In the genomic region with DNA sequence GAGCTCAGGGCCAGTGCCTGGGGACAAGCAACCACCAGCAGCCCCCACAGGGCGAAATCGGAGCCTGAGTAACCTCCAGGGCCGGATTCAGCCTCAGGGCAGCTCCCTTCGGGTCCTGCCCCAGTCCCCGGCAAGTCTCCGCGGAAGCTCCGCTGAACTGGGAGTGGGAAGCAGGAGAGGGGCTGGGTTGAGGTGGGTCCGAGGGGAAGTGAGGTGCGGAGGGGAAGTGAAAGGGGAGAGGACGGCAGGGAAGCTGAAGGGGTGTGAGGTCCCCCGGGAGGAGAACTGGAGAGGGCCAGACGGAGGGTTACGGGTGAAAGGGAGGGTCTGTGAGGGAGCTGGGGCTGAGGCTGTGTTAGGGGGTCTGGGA, we compare ENCODE assay signal across 10 cellular contexts. TPM values are rescaled to one million over a fixed set of nuclear protein-coding genes. Genes with fewer than 3 reads are reported as not detected.
A peak's percentile ranks its signal among the peaks of the same experiment; 100 is the strongest.
DNase-seq lines count a peak whose midpoint lies in the region; ATAC-seq, FAIRE-seq and TF ChIP-seq lines count a peak whose summit lies in the region.
"Had no signal": no experiment of that assay in that cellular context is flagged by ENCODE, and none has a peak within 500 bp of the region (broad histone marks: within the 10 kb centered on the region; RNA-seq: fewer than 3 reads in every experiment).

No MANE protein-coding gene starts in this region.

- no peak for TF ChIP-seq EP300 in K562 (IDR thresholded peaks at IDR 0.05; ENCODE audit: low read length)

- in situ Hi-C loops in K562 (cut with MboI), result no loop called here

- 5 to 11% (median 6%) methylated on average over 14 of the region's 14 CpGs for WGBS in heart left ventricle, 4 donors
- WGBS in right cardiac atrium, result 12% methylated on average over 14 of the region's 14 CpGs
- 13% methylated on average over 13 of the region's 14 CpGs for WGBS in K562 (ENCODE audit: insufficient coverage, low coverage, missing lambda C conversion rate)
- 45 to 63% methylated on average over 13 to 14 of the region's 14 CpGs for WGBS in body of pancreas, 2 donors

- H3K9ac ChIP-seq in K562 (ENCODE audit: insufficient read depth in 1 of 2, low read depth in 2 of 2, low read length in 2 of 2), result no peak overlapping the region

- intact Hi-C loops in heart left ventricle (cut with DNase I), result no loop called here
- intact Hi-C loops in right cardiac atrium (cut with DNase I), result no loop called here
- intact Hi-C loops in K562 (cut with micrococcal nuclease), result no loop called here
- intact Hi-C loops in mucosa of descending colon (cut with DNase I, micrococcal nuclease), result no loop called here
- intact Hi-C loops in vagina (cut with DNase I), result no loop called here
- intact Hi-C loops in body of pancreas (cut with DNase I), result loop anchor here (10.0 kb wide), 1 partner anchor 54 kb away; no protein-coding TSS in a partner anchor

- TF ChIP-seq POLR2A in heart left ventricle (IDR thresholded peaks at IDR 0.05), result no peak
- no peak for TF ChIP-seq POLR2A in K562 (conservative IDR thresholded peaks at IDR 0.05)
- TF ChIP-seq POLR2A in vagina (IDR thresholded peaks at IDR 0.05), result no peak
- TF ChIP-seq POLR2A in body of pancreas (IDR thresholded peaks at IDR 0.05), result no peak

- H3K4me3 ChIP-seq in heart left ventricle (peak overlapping the region in 8 of 12 donors; percentile 27 to 54 (median 46)), right cardiac atrium (ENCODE audit: low read length) (no peak overlapping the region), K562 (no peak overlapping the region), mucosa of descending colon (peak overlapping the region; percentile 46), vagina (peak overlapping the region; percentile 28 to 35), body of pancreas (no peak overlapping the region)

- TF ChIP-seq RAD21 in K562 (CRISPR knock-in tag; conservative IDR thresholded peaks at IDR 0.05 in 1 of 2, IDR thresholded peaks at IDR 0.05 in 1 of 2), result no peak

- DNase-seq in heart left ventricle (no peak), right cardiac atrium (no peak), K562 (ENCODE audit: extremely low read depth in 1 of 4, low spot score in 3 of 4) (no peak), mucosa of descending colon (peak in 2 of 3 donors; percentile 52 to 53), vagina (ENCODE audit: extremely low spot score in 2 of 2) (no peak), body of pancreas (no peak), cortex of kidney (lab: John Stamatoyannopoulos, UW) (no peak)
- no peak for DNase-seq in NK-92 treated with Interleukin-12 subunit alpha and Interleukin-12 subunit beta, amount 100 ng/mL, for 24 hours (lab: John Stamatoyannopoulos, UW)
- DNase-seq: SHP77 treated with DMSO at 0.1 percent for 48 hours had no signal

- no peaks in the 10 kb centered on the region for H3K9me1 ChIP-seq in K562 (ENCODE audit: control insufficient read depth, insufficient read depth, low read length)

- no peak for TF ChIP-seq CTCF in heart left ventricle (IDR thresholded peaks at IDR 0.05)
- no peak for TF ChIP-seq CTCF in K562 (IDR thresholded peaks at IDR 0.05 in 2 of 3, conservative IDR thresholded peaks at IDR 0.05 in 1 of 3; ENCODE audit: insufficient read depth in 2 of 3, low read depth in 1 of 3, low read length in 3 of 3)
- no peak for TF ChIP-seq CTCF in mucosa of descending colon (IDR thresholded peaks at IDR 0.05)
- no peak for TF ChIP-seq CTCF in vagina (IDR thresholded peaks at IDR 0.05)
- TF ChIP-seq CTCF in body of pancreas (IDR thresholded peaks at IDR 0.05), result no peak

- ATAC-seq in heart left ventricle, result no peak
- ATAC-seq in right cardiac atrium, result no peak
- ATAC-seq in K562, result no peak
- ATAC-seq in mucosa of descending colon, result peak; percentile 6
- ATAC-seq in body of pancreas, result no peak

- peaks cover 0 to 31% (median 10%) of the 10 kb centered on the region in 12 donors for H3K4me1 ChIP-seq in heart left ventricle
- H3K4me1 ChIP-seq in right cardiac atrium (ENCODE audit: control insufficient read depth, insufficient read depth, low read length), result no peaks in the 10 kb centered on the region
- H3K4me1 ChIP-seq in K562 (replicated peaks in 1 of 2; ENCODE audit: control insufficient read depth in 2 of 2, insufficient read depth in 2 of 2, low read length in 2 of 2), result peaks cover 4 to 16% of the 10 kb centered on the region in 2 experiments; a peak in 2 of 5 replicates
- H3K4me1 ChIP-seq in mucosa of descending colon (ENCODE audit: low read depth), result peaks cover 52% of the 10 kb centered on the region
- peaks cover 17% of the 10 kb centered on the region for H3K4me1 ChIP-seq in vagina
- H3K4me1 ChIP-seq in body of pancreas, result peaks cover 29% of the 10 kb centered on the region

- no peaks in the 10 kb centered on the region for H3K79me2 ChIP-seq in K562 (ENCODE audit: control insufficient read depth, insufficient read depth, low read length)

- POLR2A ChIA-PET in K562 (lab: Yijun Ruan, JAX), result interaction anchor here (0.7 to 1.0 kb wide), 5 partner anchors 11 to 901 kb away, joined by 3 to 5 read pairs (median 3); no protein-coding TSS in a partner anchor

- CTCF ChIA-PET in K562 (lab: Yijun Ruan, JAX; ENCODE audit: low intra/inter-chr PET ratio), result no interaction called here

- H3K27me3 ChIP-seq in heart left ventricle, result peaks cover 3 to 50% (median 39%) of the 10 kb centered on the region in 9 donors
- H3K27me3 ChIP-seq in right cardiac atrium (ENCODE audit: control insufficient read depth, insufficient read depth), result no peaks in the 10 kb centered on the region
- peaks cover 35 to 67% of the 10 kb centered on the region in 2 experiments for H3K27me3 ChIP-seq in K562 (ENCODE audit: control insufficient read depth in 2 of 2, insufficient read depth in 2 of 2, low read length in 2 of 2)
- no peaks in the 10 kb centered on the region for H3K27me3 ChIP-seq in vagina
- H3K27me3 ChIP-seq in body of pancreas, result no peaks in the 10 kb centered on the region

- peaks cover 26% of the 10 kb centered on the region for H4K20me1 ChIP-seq in K562 (replicated peaks; ENCODE audit: control insufficient read depth, insufficient read depth, low read length)

- FAIRE-seq in K562 (lab: Jason Lieb, UNC), result no peak
- FAIRE-seq: D721Med had no signal

- no peak overlapping the region for H2AFZ ChIP-seq in K562 (ENCODE audit: low read depth, low read length)

- H3K36me3 ChIP-seq in heart left ventricle, result no peaks in the 10 kb centered on the region
- no peaks in the 10 kb centered on the region for H3K36me3 ChIP-seq in K562 (ENCODE audit: control insufficient read depth, insufficient read depth, low read length)
- H3K36me3 ChIP-seq in mucosa of descending colon (ENCODE audit: low read depth), result no peaks in the 10 kb centered on the region
- H3K36me3 ChIP-seq in vagina, result no peaks in the 10 kb centered on the region
- no peaks in the 10 kb centered on the region for H3K36me3 ChIP-seq in body of pancreas (replicated peaks in 1 of 2; ENCODE audit: insufficient read depth in 1 of 2, low read depth in 2 of 2)

- no peak overlapping the region for H3K4me2 ChIP-seq in K562 (ENCODE audit: insufficient read depth, low read length)

- H3K27ac ChIP-seq in heart left ventricle (no peak overlapping the region), right cardiac atrium (ENCODE audit: low read length) (no peak overlapping the region), K562 (ENCODE audit: extremely low read depth, low read depth, low read length) (no peak overlapping the region), vagina (no peak overlapping the region), body of pancreas (no peak overlapping the region)

- BruUV-seq in K562 (replicated peaks; lab: Mats Ljungman, UMichigan), result no TSS peak

- H3K9me3 ChIP-seq in heart left ventricle, result no peaks in the 10 kb centered on the region
- H3K9me3 ChIP-seq in right cardiac atrium (ENCODE audit: control insufficient read depth, low read length), result no peaks in the 10 kb centered on the region
- no peaks in the 10 kb centered on the region for H3K9me3 ChIP-seq in K562 (replicated peaks; ENCODE audit: control insufficient read depth, insufficient read depth, low read depth, low read length)
- no peaks in the 10 kb centered on the region for H3K9me3 ChIP-seq in mucosa of descending colon
- no peaks in the 10 kb centered on the region for H3K9me3 ChIP-seq in vagina
- no peaks in the 10 kb centered on the region for H3K9me3 ChIP-seq in body of pancreas

TF ChIP-seq in K562, 482 proteins besides CTCF, POLR2A, EP300 and RAD21:
- TF ChIP-seq CXXC5 (CRISPR knock-in tag; IDR thresholded peaks at IDR 0.05) (no peak), THRB (CRISPR knock-in tag; conservative IDR thresholded peaks at IDR 0.05) (peak; percentile 26; the same call in 1 of the 2 replicates)

RNA-seq across cellular contexts. Expression of gene PADI2, which starts 0.6 kb away (rescaled TPM):
- total RNA-seq in heart left ventricle, result 1 to 10 TPM in 1 of 9 donors, under 1 TPM in 8; 0.12 to 2.0 (median 0.69) TPM
- polyA plus RNA-seq in heart left ventricle, result under 1 TPM; 0.08 to 0.10 TPM
- total RNA-seq in right cardiac atrium, result under 1 TPM; 0.17 to 0.68 (median 0.31) TPM
- polyA plus RNA-seq in right cardiac atrium, result 0.07 TPM
- not detected in 2 replicates for total RNA-seq in K562 (2011; cell fraction: chromatin; rRNA removed; ENCODE audit: low replicate concordance)
- total RNA-seq in K562 (2011; cell fraction: nucleolus; rRNA removed), result not detected in 2 replicates
- total RNA-seq in K562 (2011; cell fraction: nucleoplasm; rRNA removed), result not detected in 2 replicates
- total RNA-seq in K562 (2014; rRNA removed), result not detected in 2 replicates
- total RNA-seq in K562 (2014; rRNA removed; fragmentation: Illumina TruSeq; extraction: Trizol), result not detected in 2 replicates
- not detected in 2 replicates for total RNA-seq in K562 (2015; rRNA removed; fragmentation: Illumina TruSeq; extraction: Trizol)
- total RNA-seq in K562 (2021), result 0.11 and 0.13 TPM in 2 replicates
- polyA plus RNA-seq in K562 (2011; rRNA removed), result 0.01 TPM in 2 replicates
- polyA plus RNA-seq in K562 (2011; cell fraction: cytosol; rRNA removed), result 0.03 TPM in 1 of 2 replicates, not detected in the other
- polyA plus RNA-seq in K562 (2011; cell fraction: nucleus; rRNA removed), result not detected in 2 replicates
- 0.05 TPM in 1 of 2 replicates, not detected in the other for polyA plus RNA-seq in K562 (2012)
- not detected in 2 replicates for polyA plus RNA-seq in K562 (2014; fragmentation: Illumina TruSeq; extraction: Trizol)
- polyA plus RNA-seq in K562 (2014; fragmentation: Nextera tagmentation; extraction: Ambion mirVana), result under 1 TPM; 0.01 TPM
- polyA plus RNA-seq in K562 (2014; rRNA removed), result not detected in 2 replicates
- polyA minus RNA-seq in K562 (2011; rRNA and poly(A)+ RNA removed), result not detected in 2 replicates
- polyA minus RNA-seq in K562 (2011; cell fraction: cytosol; rRNA and poly(A)+ RNA removed), result not detected in 2 replicates
- not detected in 2 replicates for polyA minus RNA-seq in K562 (2011; cell fraction: nucleus; rRNA and poly(A)+ RNA removed)
- 100 to 1,000 TPM; 105 to 398 (median 163) TPM for total RNA-seq in mucosa of descending colon
- 0.98 TPM for total RNA-seq in vagina
- 1 to 10 TPM; 2.3 to 3.0 TPM for total RNA-seq in body of pancreas

Comparison
In these comparisons a context has a peak if more than half of its experiments do, and no peak if none do; other contexts are left out.
1. H3K4me3 ChIP-seq: peak in heart left ventricle (8 of 12), mucosa of descending colon (single experiment) and vagina (2 of 2); none in right cardiac atrium (single experiment), K562 (single experiment) and body of pancreas (0 of 2).
2. DNase-seq: peak in mucosa of descending colon (2 of 3); none in heart left ventricle (0 of 5), right cardiac atrium (0 of 3), K562 (0 of 4), vagina (0 of 2), body of pancreas (0 of 4), cortex of kidney (single experiment) and NK-92 treated with Interleukin-12 subunit alpha and Interleukin-12 subunit beta, amount 100 ng/mL, for 24 hours (single experiment).
3. RNA of gene PADI2, which starts 0.6 kb away (total RNA-seq): 105 to 398 TPM in mucosa of descending colon; 2.3 to 3.0 TPM in body of pancreas, 0.98 TPM in vagina (single experiment), 0.12 to 2.0 TPM in heart left ventricle, 0.17 to 0.68 TPM in right cardiac atrium and 0.11 to 0.13 TPM in K562; every median in the first group is over 10 times any median in the second.